Comparison of ENCODE assay signal across 10 cellular contexts in the genomic region with DNA sequence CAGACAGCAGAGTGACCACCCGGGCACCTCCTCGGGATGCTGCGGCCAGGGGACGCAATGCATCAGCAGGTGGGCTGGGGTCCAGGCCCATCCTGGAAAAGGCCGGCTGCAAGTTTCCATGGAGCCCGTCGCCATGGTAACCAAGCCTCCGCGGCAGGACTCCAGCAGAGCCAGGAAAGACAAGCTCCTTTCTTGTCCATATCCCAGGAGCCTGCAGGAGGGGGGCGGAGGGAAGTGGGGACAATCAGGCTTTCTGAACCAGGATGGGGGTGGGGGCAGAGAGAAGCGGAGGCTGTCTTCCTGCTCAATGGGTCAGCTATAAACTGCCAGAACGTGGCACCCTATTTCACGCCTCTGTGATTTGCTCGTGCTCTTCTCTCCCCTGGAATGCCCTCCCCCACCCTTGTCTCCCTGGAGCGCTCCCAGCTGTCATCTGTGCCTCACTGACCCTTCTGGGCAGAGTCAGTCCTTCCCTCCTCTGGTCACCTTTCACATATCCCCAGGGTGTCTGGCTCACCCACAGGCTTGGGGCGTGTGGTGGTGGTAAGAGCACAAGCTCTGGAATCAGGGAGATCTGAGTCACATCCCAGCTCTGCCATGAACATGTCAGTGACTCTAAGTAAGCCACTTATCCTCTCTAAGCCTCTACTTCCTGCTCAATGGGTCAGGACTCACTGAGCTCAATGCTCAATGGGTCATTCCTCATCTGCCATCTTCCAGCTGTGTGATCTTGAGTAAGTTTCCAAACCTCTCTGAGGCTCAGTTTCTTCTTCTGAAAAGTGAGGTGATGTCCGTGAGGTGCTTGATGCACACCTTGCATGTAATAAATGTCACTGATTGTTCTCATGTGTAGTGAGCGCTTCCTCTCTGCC. TPM values are rescaled to one million over a fixed set of nuclear protein-coding genes. Genes with fewer than 3 reads are reported as not detected.
DNase-seq lines count a peak whose midpoint lies in the region; ATAC-seq lines count a peak whose summit lies in the region.
"Had no signal": no experiment of that assay in that cellular context is flagged by ENCODE, and none has a peak within 500 bp of the region (broad histone marks: within the 10 kb centered on the region; RNA-seq: fewer than 3 reads in every experiment).

No MANE protein-coding gene starts in this region.

- no peak overlapping the region for H3K27ac Mint-ChIP-seq in activated CD8-positive, alpha-beta T cell treated with anti-CD3 and anti-CD28 coated beads, Interleukin-2, amount 10 ng/mL, durations not matched to agents 7 days and 5 days

- H3K4me1 ChIP-seq in mucosa of rectum (ENCODE audit: control insufficient read depth in 2 of 2, insufficient read depth in 2 of 2, low read length in 2 of 2): peaks cover 0 to 5% of the 10 kb centered on the region in 2 donors

- H3K4me1 Mint-ChIP-seq in activated CD8-positive, alpha-beta T cell treated with anti-CD3 and anti-CD28 coated beads, Interleukin-2, amount 10 ng/mL, durations not matched to agents 7 days and 5 days (ENCODE audit: low read depth): no peaks in the 10 kb centered on the region
- H3K4me1 Mint-ChIP-seq: central memory CD8-positive, alpha-beta T cell had no signal

- POLR2A ChIA-PET in activated CD8-positive, alpha-beta T cell treated with anti-CD3 and anti-CD28 coated beads, Interleukin-2, amount 10 ng/mL, durations not matched to agents 7 days and 5 days (lab: Charles Lee): no interaction called here

- no peak overlapping the region for H3K9ac ChIP-seq in mucosa of rectum (ENCODE audit: low read depth in 1 of 2, low read length in 2 of 2)

- ATAC-seq in GM21390 (IDR thresholded peaks at IDR 0.05; ENCODE audit: unreplicated experiment) (no peak), HG02642 (IDR thresholded peaks at IDR 0.05; ENCODE audit: poor library complexity, unreplicated experiment) (no peak), GM21576 (IDR thresholded peaks at IDR 0.05; ENCODE audit: unreplicated experiment) (no peak)
- no peak for ATAC-seq in activated CD8-positive, alpha-beta T cell treated with anti-CD3 and anti-CD28 coated beads, Interleukin-2, amount 10 ng/mL, durations not matched to agents 7 days and 5 days

- peak; percentile 69 for DNase-seq in DMS153 treated with DMSO at 0.1 percent for 48 hours (lab: John Stamatoyannopoulos, UW; ENCODE audit: unreplicated experiment)
- peak; percentile 84 for DNase-seq in NCI-H2227 treated with DMSO at 0.1 percent for 48 hours (lab: John Stamatoyannopoulos, UW)
- peak; percentile 74 for DNase-seq in epidermal melanocyte (ENCODE audit: insufficient read length, low spot score)
- DNase-seq in activated CD8-positive, alpha-beta T cell treated with anti-CD3 and anti-CD28 coated beads, Interleukin-2, amount 10 ng/mL, durations not matched to agents 7 days and 5 days: no peak

- no peak overlapping the region for H3K4me3 Mint-ChIP-seq in activated CD8-positive, alpha-beta T cell treated with anti-CD3 and anti-CD28 coated beads, Interleukin-2, amount 10 ng/mL, durations not matched to agents 7 days and 5 days
- H3K4me3 Mint-ChIP-seq: central memory CD8-positive, alpha-beta T cell had no signal

- H3K36me3 ChIP-seq in mucosa of rectum (ENCODE audit: control insufficient read depth in 2 of 2, insufficient read depth in 2 of 2, low read length in 2 of 2): no peaks in the 10 kb centered on the region
- H3K36me3 ChIP-seq: tibial artery had no signal

- H3K27me3 ChIP-seq in mucosa of rectum (ENCODE audit: control insufficient read depth in 2 of 2, insufficient read depth in 2 of 2, low read length in 2 of 2): peaks cover 0 to 2% of the 10 kb centered on the region in 2 donors
- H3K27me3 ChIP-seq: tibial artery had no signal

- CTCF ChIA-PET in activated CD8-positive, alpha-beta T cell treated with anti-CD3 and anti-CD28 coated beads, Interleukin-2, amount 10 ng/mL, durations not matched to agents 7 days and 5 days (lab: Charles Lee): interaction anchor here (1.1 to 1.7 kb wide), 2 partner anchors 15 to 37 kb away, joined by 3 to 4 read pairs; no protein-coding TSS in a partner anchor

- H3K36me3 Mint-ChIP-seq in activated CD8-positive, alpha-beta T cell treated with anti-CD3 and anti-CD28 coated beads, Interleukin-2, amount 10 ng/mL, durations not matched to agents 7 days and 5 days (ENCODE audit: low read depth): no peaks in the 10 kb centered on the region

- H3K27ac ChIP-seq in mucosa of rectum (ENCODE audit: low read depth in 2 of 2, low read length in 2 of 2): peak overlapping the region; percentile 31 to 53
- H3K27ac ChIP-seq: tibial artery had no signal

- no peaks in the 10 kb centered on the region for H3K9me3 Mint-ChIP-seq in activated CD8-positive, alpha-beta T cell treated with anti-CD3 and anti-CD28 coated beads, Interleukin-2, amount 10 ng/mL, durations not matched to agents 7 days and 5 days (ENCODE audit: insufficient read depth)
- H3K9me3 Mint-ChIP-seq: central memory CD8-positive, alpha-beta T cell had no signal

- H3K4me3 ChIP-seq in mucosa of rectum (ENCODE audit: low read length in 2 of 2): no peak overlapping the region
- H3K4me3 ChIP-seq: tibial artery had no signal

- H3K9me3 ChIP-seq in mucosa of rectum (ENCODE audit: control insufficient read depth in 2 of 2, low read length in 2 of 2): no peaks in the 10 kb centered on the region
- H3K9me3 ChIP-seq: tibial artery had no signal

- peaks cover 45% of the 10 kb centered on the region for H3K27me3 Mint-ChIP-seq in activated CD8-positive, alpha-beta T cell treated with anti-CD3 and anti-CD28 coated beads, Interleukin-2, amount 10 ng/mL, durations not matched to agents 7 days and 5 days (ENCODE audit: low read depth)

RNA-seq across cellular contexts. Expression of gene LAPTM5, which starts 58.9 kb away (rescaled TPM):
- 100 to 1,000 TPM; 407 to 413 TPM for total RNA-seq in activated CD8-positive, alpha-beta T cell treated with anti-CD3 and anti-CD28 coated beads, Interleukin-2, amount 10 ng/mL, durations not matched to agents 7 days and 5 days
